Comparison of ENCODE assay signal across 19 cellular contexts in genomic region chr7:100095704-100096103, GRCh38. TPM values are rescaled to one million over a fixed set of nuclear protein-coding genes. Genes with fewer than 3 reads are reported as not detected.
DNase-seq lines count a peak whose midpoint lies in the region; ATAC-seq and TF ChIP-seq lines count a peak whose summit lies in the region.
"Had no signal": no experiment of that assay in that cellular context is flagged by ENCODE, and none has a peak within 500 bp of the region (broad histone marks: within the 10 kb centered on the region; RNA-seq: fewer than 3 reads in every experiment).

No MANE protein-coding gene starts in this region.

- no peak overlapping the region for H2AFZ ChIP-seq in GM23338

- no peak for TF ChIP-seq CTCF in GM23338 (conservative IDR thresholded peaks at IDR 0.05; ENCODE audit: low read depth in 2 of 2)
- no peak for TF ChIP-seq CTCF in nephron (IDR thresholded peaks at IDR 0.05; ENCODE audit: unreplicated experiment in 3 of 3)

- peaks cover 99% of the 10 kb centered on the region for H3K36me3 Mint-ChIP-seq in GM23338 (ENCODE audit: low read depth)
- H3K36me3 Mint-ChIP-seq in activated naive CD8-positive, alpha-beta T cell treated with anti-CD3 and anti-CD28 coated beads for 36 hours, result peaks cover 81% of the 10 kb centered on the region
- peaks cover 90% of the 10 kb centered on the region for H3K36me3 Mint-ChIP-seq in nephron (ENCODE audit: low read depth)

- H3K9me3 Mint-ChIP-seq in GM23338 (peaks cover 5% of the 10 kb centered on the region; the same call in 2 of the 3 replicates), nephron (no peaks in the 10 kb centered on the region)
- no peaks in the 10 kb centered on the region for H3K9me3 Mint-ChIP-seq in activated naive CD8-positive, alpha-beta T cell treated with anti-CD3 and anti-CD28 coated beads for 36 hours
- H3K9me3 Mint-ChIP-seq: effector memory CD8-positive, alpha-beta T cell had no signal

- H4K20me1 ChIP-seq in BLaER1 treated with 17β-estradiol and CSF1 and Interleukin-3, amounts not matched to agents 10 nM and 100 nM, result peaks cover 0 to 95% (median 88%) of the 10 kb centered on the region in 11 experiments; a peak in 19 of 22 replicates
- H4K20me1 ChIP-seq in GM23338 (replicated peaks; ENCODE audit: insufficient read depth), result peaks cover 61% of the 10 kb centered on the region

- H3K27me3 Mint-ChIP-seq in GM23338 (ENCODE audit: insufficient read depth, low read depth, poor library complexity), result peaks cover 58% of the 10 kb centered on the region
- peaks cover 4% of the 10 kb centered on the region for H3K27me3 Mint-ChIP-seq in activated naive CD8-positive, alpha-beta T cell treated with anti-CD3 and anti-CD28 coated beads for 36 hours
- no peaks in the 10 kb centered on the region for H3K27me3 Mint-ChIP-seq in nephron (ENCODE audit: low read depth)
- H3K27me3 Mint-ChIP-seq: effector memory CD8-positive, alpha-beta T cell had no signal

- peaks cover 48% of the 10 kb centered on the region for H3K79me2 ChIP-seq in GM23338 (replicated peaks; ENCODE audit: insufficient read depth)

- H3K4me1 Mint-ChIP-seq in GM23338 (peaks cover 37% of the 10 kb centered on the region), nephron (peaks cover 27% of the 10 kb centered on the region)
- H3K4me1 Mint-ChIP-seq in activated naive CD8-positive, alpha-beta T cell treated with anti-CD3 and anti-CD28 coated beads for 36 hours, result peaks cover 50% of the 10 kb centered on the region

- DNase-seq in GM23338 (ENCODE audit: low spot score) (no peak), SKM-1 treated with dmso at 0.1 percent for 144 hours (lab: John Stamatoyannopoulos, UW; ENCODE audit: unreplicated experiment) (no peak), anterior cingulate cortex (lab: John Stamatoyannopoulos, UW) (no peak)
- no peak for DNase-seq in activated naive CD8-positive, alpha-beta T cell treated with anti-CD3 and anti-CD28 coated beads for 36 hours
- DNase-seq: activated gamma-delta T cell treated with Interleukin-2 at 50 U/mL for 16 hours; effector memory CD8-positive, alpha-beta T cell; left colon; midbrain; NCI-H1694; NCI-H2227 treated with DMSO at 0.1 percent for 48 hours; NCI-H82; nucleus accumbens; Peyer's patch; stimulated activated CD4-positive, alpha-beta T cell treated with anti-CD3 and anti-CD28 coated beads, Interleukin-12 subunit alpha, Interleukin-12 subunit beta, amount 100 ng/mL, for 4 hours had no signal

- H3K9me2 ChIP-seq in GM23338 (ENCODE audit: insufficient read depth), result no peaks in the 10 kb centered on the region

- ATAC-seq in GM23338 (no peak), HG02759 (IDR thresholded peaks at IDR 0.05; ENCODE audit: unreplicated experiment) (no peak)
- ATAC-seq: effector memory CD8-positive, alpha-beta T cell; left colon had no signal

- H3F3A ChIP-seq in GM23338 (replicated peaks; ENCODE audit: low read depth), result peaks cover 91% of the 10 kb centered on the region

- no peaks in the 10 kb centered on the region for H3K9me3 ChIP-seq in BLaER1 treated with 17β-estradiol and CSF1 and Interleukin-3, amounts not matched to agents 10 nM and 100 nM (replicated peaks in 1 of 11)
- H3K9me3 ChIP-seq: HAP-1, Peyer's patch, right atrium auricular region had no signal

- H3K36me3 ChIP-seq in BLaER1 treated with 17β-estradiol and CSF1 and Interleukin-3, amounts not matched to agents 10 nM and 100 nM, result peaks cover 88 to 95% (median 93%) of the 10 kb centered on the region in 11 experiments
- peaks cover 80% of the 10 kb centered on the region for H3K36me3 ChIP-seq in GM23338 (ENCODE audit: insufficient read depth)

- peaks cover 24 to 52% (median 34%) of the 10 kb centered on the region in 10 experiments for H3K4me1 ChIP-seq in BLaER1 treated with 17β-estradiol and CSF1 and Interleukin-3, amounts not matched to agents 10 nM and 100 nM
- peaks cover 8% of the 10 kb centered on the region for H3K4me1 ChIP-seq in GM23338 (ENCODE audit: insufficient read depth)

- H3K9ac ChIP-seq in BLaER1 treated with 17β-estradiol and CSF1 and Interleukin-3, amounts not matched to agents 10 nM and 100 nM, result peak overlapping the region in 9 of 11 experiments; percentile 8 to 44 (median 25); a peak in 9 of 22 replicates

- no peak overlapping the region for H3K4me3 ChIP-seq in BLaER1 treated with 17β-estradiol and CSF1 and Interleukin-3, amounts not matched to agents 10 nM and 100 nM
- no peak overlapping the region for H3K4me3 ChIP-seq in GM23338
- H3K4me3 ChIP-seq: HAP-1, Peyer's patch, right atrium auricular region had no signal

- no peak overlapping the region for H3K4me2 ChIP-seq in BLaER1 treated with 17β-estradiol and CSF1 and Interleukin-3, amounts not matched to agents 10 nM and 100 nM
- H3K4me2 ChIP-seq in GM23338, result no peak overlapping the region

- H3K27ac Mint-ChIP-seq in GM23338, result peak overlapping the region; percentile 67
- H3K27ac Mint-ChIP-seq in activated naive CD8-positive, alpha-beta T cell treated with anti-CD3 and anti-CD28 coated beads for 36 hours, result peak overlapping the region; percentile 72
- H3K27ac Mint-ChIP-seq in nephron, result no peak overlapping the region

- H3K27me3 ChIP-seq in BLaER1 treated with 17β-estradiol and CSF1 and Interleukin-3, amounts not matched to agents 10 nM and 100 nM, result no peaks in the 10 kb centered on the region
- H3K27me3 ChIP-seq in GM23338 (ENCODE audit: insufficient read depth), result no peaks in the 10 kb centered on the region
- H3K27me3 ChIP-seq: Peyer's patch, right atrium auricular region had no signal

- H3K27ac ChIP-seq in BLaER1 treated with 17β-estradiol and CSF1 and Interleukin-3, amounts not matched to agents 10 nM and 100 nM, result no peak overlapping the region
- peak overlapping the region; percentile 40; the same call in 1 of the 2 replicates for H3K27ac ChIP-seq in GM23338 (ENCODE audit: low read depth)
- H3K27ac ChIP-seq: Peyer's patch, right atrium auricular region had no signal

- H3K4me3 Mint-ChIP-seq in GM23338, result no peak overlapping the region; the same call in 2 of the 3 replicates
- no peak overlapping the region for H3K4me3 Mint-ChIP-seq in activated naive CD8-positive, alpha-beta T cell treated with anti-CD3 and anti-CD28 coated beads for 36 hours
- peak overlapping the region; percentile 50 to 67 (median 57) for H3K4me3 Mint-ChIP-seq in nephron

TF ChIP-seq in GM23338, 12 proteins besides CTCF, POLR2A, EP300 and RAD21 (continues in another document):
- TF ChIP-seq JUNB (IDR thresholded peaks at IDR 0.05; ENCODE audit: unreplicated experiment) (no peak), CREB1 (CRISPR knock-in tag; IDR thresholded peaks at IDR 0.05; ENCODE audit: low read depth) (no peak), ETS1 (IDR thresholded peaks at IDR 0.05) (no peak), NANOG (IDR thresholded peaks at IDR 0.05; ENCODE audit: borderline replicate concordance) (no peak), POLR2AphosphoS5 (IDR thresholded peaks at IDR 0.05; ENCODE audit: low read depth) (no peak)

RNA-seq across cellular contexts. Expression of gene MCM7, which starts 5.5 kb away (rescaled TPM):
- total RNA-seq in GM23338 (2014; rRNA removed; shearing (Covaris generic)), result 285 TPM in 2 replicates
- polyA plus RNA-seq in GM23338 (2016; fragmentation: Nextera tagmentation; extraction: Ambion mirVana), result 140 and 144 TPM in 2 replicates
- 100 to 1,000 TPM; 476 to 482 TPM for total RNA-seq in activated naive CD8-positive, alpha-beta T cell treated with anti-CD3 and anti-CD28 coated beads for 36 hours

RNA-seq across cellular contexts. Expression of gene AP4M1, which starts 5.7 kb away (rescaled TPM):
- 12.2 and 13.3 TPM in 2 replicates for total RNA-seq in GM23338 (2014; rRNA removed; shearing (Covaris generic))
- polyA plus RNA-seq in GM23338 (2016; fragmentation: Nextera tagmentation; extraction: Ambion mirVana), result 9.5 and 14.4 TPM in 2 replicates
- 10 to 100 TPM; 13.0 to 13.1 TPM for total RNA-seq in activated naive CD8-positive, alpha-beta T cell treated with anti-CD3 and anti-CD28 coated beads for 36 hours

RNA-seq across cellular contexts. Expression of gene COPS6, which starts 6.9 kb away (rescaled TPM):
- total RNA-seq in GM23338 (2014; rRNA removed; shearing (Covaris generic)), result 89.8 and 104 TPM in 2 replicates
- polyA plus RNA-seq in GM23338 (2016; fragmentation: Nextera tagmentation; extraction: Ambion mirVana), result 191 and 198 TPM in 2 replicates
- total RNA-seq in activated naive CD8-positive, alpha-beta T cell treated with anti-CD3 and anti-CD28 coated beads for 36 hours, result 10 to 100 TPM; 96.3 to 97.2 TPM

RNA-seq across cellular contexts. Expression of gene ZNF3, which starts 14.2 kb away (rescaled TPM):
- 40.8 and 48.9 TPM in 2 replicates for total RNA-seq in GM23338 (2014; rRNA removed; shearing (Covaris generic))
- polyA plus RNA-seq in GM23338 (2016; fragmentation: Nextera tagmentation; extraction: Ambion mirVana), result 22.6 and 23.4 TPM in 2 replicates
- total RNA-seq in activated naive CD8-positive, alpha-beta T cell treated with anti-CD3 and anti-CD28 coated beads for 36 hours, result 10 to 100 TPM; 21.1 to 22.3 TPM

RNA-seq across cellular contexts. Expression of gene TAF6, which starts 23.5 kb away (rescaled TPM):
- total RNA-seq in GM23338 (2014; rRNA removed; shearing (Covaris generic)), result 125 and 141 TPM in 2 replicates
- polyA plus RNA-seq in GM23338 (2016; fragmentation: Nextera tagmentation; extraction: Ambion mirVana), result 54.9 and 56.3 TPM in 2 replicates
- 10 to 100 TPM; 59.7 to 61.1 TPM for total RNA-seq in activated naive CD8-positive, alpha-beta T cell treated with anti-CD3 and anti-CD28 coated beads for 36 hours

Comparison
In these comparisons a context has a peak if more than half of its experiments do, and no peak if none do; other contexts are left out.
1. H3K27ac Mint-ChIP-seq: peak in GM23338 (single experiment) and activated naive CD8-positive, alpha-beta T cell treated with anti-CD3 and anti-CD28 coated beads for 36 hours (single experiment); none in nephron (0 of 3).
2. H3K4me3 Mint-ChIP-seq: peak in nephron (3 of 3); none in GM23338 (single experiment) and activated naive CD8-positive, alpha-beta T cell treated with anti-CD3 and anti-CD28 coated beads for 36 hours (single experiment).